ENCODE assay signal across 8 cellular contexts in the genomic region with DNA sequence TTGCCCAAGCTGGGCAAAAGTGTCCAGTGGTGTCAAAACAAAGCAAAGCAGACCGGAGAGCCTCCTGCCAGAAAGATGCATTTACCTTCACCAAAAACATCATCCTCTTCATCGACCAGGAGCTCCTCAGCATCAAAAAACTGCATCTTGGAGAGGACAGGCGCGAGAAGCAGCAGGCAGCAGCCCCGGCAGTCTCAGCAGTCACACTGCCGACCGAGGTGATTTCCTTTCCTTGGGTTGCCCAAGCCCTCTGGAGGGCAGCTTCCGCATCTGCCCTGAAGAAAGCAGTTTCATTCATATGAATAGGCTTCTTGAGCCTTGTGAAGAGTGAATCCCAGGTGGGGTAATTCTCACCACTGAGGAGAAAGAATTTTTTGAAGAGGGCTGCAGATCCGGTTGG. TPM values are rescaled to one million over a fixed set of nuclear protein-coding genes. Genes with fewer than 3 reads are reported as not detected.
DNase-seq lines count a peak whose midpoint lies in the region; ATAC-seq and TF ChIP-seq lines count a peak whose summit lies in the region.

A gene with protein sequence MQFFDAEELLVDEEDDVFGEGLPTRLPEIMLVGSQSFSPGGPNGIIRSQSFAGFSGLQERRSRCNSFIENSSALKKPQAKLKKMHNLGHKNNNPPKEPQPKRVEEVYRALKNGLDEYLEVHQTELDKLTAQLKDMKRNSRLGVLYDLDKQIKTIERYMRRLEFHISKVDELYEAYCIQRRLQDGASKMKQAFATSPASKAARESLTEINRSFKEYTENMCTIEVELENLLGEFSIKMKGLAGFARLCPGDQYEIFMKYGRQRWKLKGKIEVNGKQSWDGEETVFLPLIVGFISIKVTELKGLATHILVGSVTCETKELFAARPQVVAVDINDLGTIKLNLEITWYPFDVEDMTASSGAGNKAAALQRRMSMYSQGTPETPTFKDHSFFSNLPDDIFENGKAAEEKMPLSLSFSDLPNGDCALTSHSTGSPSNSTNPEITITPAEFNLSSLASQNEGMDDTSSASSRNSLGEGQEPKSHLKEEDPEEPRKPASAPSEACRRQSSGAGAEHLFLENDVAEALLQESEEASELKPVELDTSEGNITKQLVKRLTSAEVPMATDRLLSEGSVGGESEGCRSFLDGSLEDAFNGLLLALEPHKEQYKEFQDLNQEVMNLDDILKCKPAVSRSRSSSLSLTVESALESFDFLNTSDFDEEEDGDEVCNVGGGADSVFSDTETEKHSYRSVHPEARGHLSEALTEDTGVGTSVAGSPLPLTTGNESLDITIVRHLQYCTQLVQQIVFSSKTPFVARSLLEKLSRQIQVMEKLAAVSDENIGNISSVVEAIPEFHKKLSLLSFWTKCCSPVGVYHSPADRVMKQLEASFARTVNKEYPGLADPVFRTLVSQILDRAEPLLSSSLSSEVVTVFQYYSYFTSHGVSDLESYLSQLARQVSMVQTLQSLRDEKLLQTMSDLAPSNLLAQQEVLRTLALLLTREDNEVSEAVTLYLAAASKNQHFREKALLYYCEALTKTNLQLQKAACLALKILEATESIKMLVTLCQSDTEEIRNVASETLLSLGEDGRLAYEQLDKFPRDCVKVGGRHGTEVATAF (minus strand): TSS at position 208 of the 400 bp plus-strand sequence. CDS start 62 bp downstream, at position 146.

- H3K4me3 ChIP-seq in DND-41 (ENCODE audit: low read depth in 1 of 2, low read length in 2 of 2) (peak within 1 kb of the TSS in 1 of 2 experiments; percentile 25; a peak in 2 of 4 replicates), tibial nerve (peak within 1 kb of the TSS in 1 of 4 donors; percentile 44)

- H3K27me3 ChIP-seq in DND-41 (ENCODE audit: insufficient read depth, low read length, poor library complexity) (no peaks in the 10 kb centered on the region), tibial nerve (no peaks in the 10 kb centered on the region)

- peak within 1 kb of the TSS; percentile 92 for H3K27ac Mint-ChIP-seq in activated naive CD4-positive, alpha-beta T cell treated with anti-CD3 and anti-CD28 coated beads, Interleukin-2, amount 50 U/mL, for 24 hours

- H3K4me2 ChIP-seq in DND-41 (ENCODE audit: insufficient read depth, low read length) = peak within 1 kb of the TSS; percentile 49

- H3K79me2 ChIP-seq in DND-41 (ENCODE audit: insufficient read depth, low read length) = peaks cover 34% of the 10 kb centered on the region

- WGBS in tibial nerve, 2 donors = 38 to 54% methylated on average over 9 of the region's 9 CpGs

- H3K9ac ChIP-seq in DND-41 (ENCODE audit: low read depth, low read length) = peak within 1 kb of the TSS; percentile 36

- ATAC-seq in DND-41 (ENCODE audit: insufficient read depth, low read depth) (peak; percentile 83), HG02852 (IDR thresholded peaks at IDR 0.05; ENCODE audit: unreplicated experiment) (no peak)

- DNase-seq in DND-41 = peak; percentile 79
- DNase-seq in HEK293T (ENCODE audit: extremely low spot score) = peak; percentile 12
- peak; percentile 76 for DNase-seq in RPMI8226
- DNase-seq in mesenteric fat pad (ENCODE audit: low spot score) = no peak
- no peak for DNase-seq in tibial nerve (ENCODE audit: low spot score in 2 of 2)
- DNase-seq in NCI-H524 (lab: John Stamatoyannopoulos, UW) = no peak

- peaks cover 93% of the 10 kb centered on the region for H3K4me1 Mint-ChIP-seq in activated naive CD4-positive, alpha-beta T cell treated with anti-CD3 and anti-CD28 coated beads, Interleukin-2, amount 50 U/mL, for 24 hours

- no peaks in the 10 kb centered on the region for H3K9me3 ChIP-seq in DND-41 (ENCODE audit: insufficient read depth, low read length, severe bottlenecking)
- no peaks in the 10 kb centered on the region for H3K9me3 ChIP-seq in tibial nerve

- no peaks in the 10 kb centered on the region for H3K27me3 Mint-ChIP-seq in activated naive CD4-positive, alpha-beta T cell treated with anti-CD3 and anti-CD28 coated beads, Interleukin-2, amount 50 U/mL, for 24 hours

- POLR2A ChIA-PET in HEK293T (lab: Yijun Ruan, JAX) = no interaction called here

- peak within 1 kb of the TSS; percentile 95 for H3K4me3 Mint-ChIP-seq in activated naive CD4-positive, alpha-beta T cell treated with anti-CD3 and anti-CD28 coated beads, Interleukin-2, amount 50 U/mL, for 24 hours

- CTCF ChIA-PET in HEK293T (lab: Yijun Ruan, JAX) = no interaction called here

- H3K4me1 ChIP-seq in DND-41 (ENCODE audit: insufficient read depth, low read length) (peaks cover 63% of the 10 kb centered on the region), tibial nerve (peaks cover 0 to 18% (median 5%) of the 10 kb centered on the region in 4 donors)

- H3K9me3 Mint-ChIP-seq in activated naive CD4-positive, alpha-beta T cell treated with anti-CD3 and anti-CD28 coated beads, Interleukin-2, amount 50 U/mL, for 24 hours = no peaks in the 10 kb centered on the region

- no peaks in the 10 kb centered on the region for H4K20me1 ChIP-seq in DND-41 (ENCODE audit: insufficient read depth, low read length)

- H3K36me3 ChIP-seq in DND-41 (ENCODE audit: insufficient read depth, low read length) (no peaks in the 10 kb centered on the region), tibial nerve (no peaks in the 10 kb centered on the region)

- TF ChIP-seq EP300 in tibial nerve (IDR thresholded peaks at IDR 0.05) = no peak

- no peak for TF ChIP-seq POLR2A in tibial nerve (IDR thresholded peaks at IDR 0.05)

- H3K36me3 Mint-ChIP-seq in activated naive CD4-positive, alpha-beta T cell treated with anti-CD3 and anti-CD28 coated beads, Interleukin-2, amount 50 U/mL, for 24 hours = no peaks in the 10 kb centered on the region

- H3K27ac ChIP-seq in DND-41 (ENCODE audit: low read length) (peak within 1 kb of the TSS; percentile 34), tibial nerve (peak within 1 kb of the TSS in 1 of 4 donors; percentile 62)

- peak within 1 kb of the TSS; percentile 23 for H2AFZ ChIP-seq in DND-41 (ENCODE audit: low read depth, low read length)

- TF ChIP-seq CTCF in DND-41 (IDR thresholded peaks at IDR 0.05; ENCODE audit: borderline replicate concordance, extremely low read depth, low read length, poor library complexity, severe bottlenecking) = peak; percentile 57
- TF ChIP-seq CTCF in tibial nerve (IDR thresholded peaks at IDR 0.05) = no peak

TF ChIP-seq in HEK293T, 16 proteins besides CTCF, POLR2A, EP300 and RAD21:
- no peak for TF ChIP-seq TARDBP (IDR thresholded peaks at IDR 0.05)
- TF ChIP-seq SUZ12 (IDR thresholded peaks at IDR 0.05) = no peak
- TF ChIP-seq ARNT (IDR thresholded peaks at IDR 0.05) = no peak
- no peak for TF ChIP-seq CTBP1 (IDR thresholded peaks at IDR 0.05; ENCODE audit: borderline replicate concordance)
- no peak for TF ChIP-seq FOXA1 (IDR thresholded peaks at IDR 0.05)
- TF ChIP-seq LEF1 (IDR thresholded peaks at IDR 0.05; ENCODE audit: borderline replicate concordance) = no peak
- TF ChIP-seq NFRKB (IDR thresholded peaks at IDR 0.05) = no peak
- no peak for TF ChIP-seq FOXM1 (IDR thresholded peaks at IDR 0.05; ENCODE audit: borderline replicate concordance)
- TF ChIP-seq ZNF384 (IDR thresholded peaks at IDR 0.05) = no peak
- TF ChIP-seq ELF4 (IDR thresholded peaks at IDR 0.05) = no peak
- no peak for TF ChIP-seq SP1 (IDR thresholded peaks at IDR 0.05)
- TF ChIP-seq L3MBTL2 (conservative IDR thresholded peaks at IDR 0.05) = no peak
- no peak for TF ChIP-seq HDGF (IDR thresholded peaks at IDR 0.05; ENCODE audit: borderline replicate concordance)
- no peak for TF ChIP-seq FOXK2 (IDR thresholded peaks at IDR 0.05)
- TF ChIP-seq, protein P1, sequence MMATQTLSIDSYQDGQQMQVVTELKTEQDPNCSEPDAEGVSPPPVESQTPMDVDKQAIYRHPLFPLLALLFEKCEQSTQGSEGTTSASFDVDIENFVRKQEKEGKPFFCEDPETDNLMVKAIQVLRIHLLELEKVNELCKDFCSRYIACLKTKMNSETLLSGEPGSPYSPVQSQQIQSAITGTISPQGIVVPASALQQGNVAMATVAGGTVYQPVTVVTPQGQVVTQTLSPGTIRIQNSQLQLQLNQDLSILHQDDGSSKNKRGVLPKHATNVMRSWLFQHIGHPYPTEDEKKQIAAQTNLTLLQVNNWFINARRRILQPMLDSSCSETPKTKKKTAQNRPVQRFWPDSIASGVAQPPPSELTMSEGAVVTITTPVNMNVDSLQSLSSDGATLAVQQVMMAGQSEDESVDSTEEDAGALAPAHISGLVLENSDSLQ (IDR thresholded peaks at IDR 0.05) = no peak
- TF ChIP-seq BHLHE40 (IDR thresholded peaks at IDR 0.05; ENCODE audit: borderline replicate concordance) = no peak

RNA-seq across cellular contexts. Expression of the gene that starts here (rescaled TPM):
- total RNA-seq in mesenteric fat pad (28.2 TPM), tibial nerve (10 to 100 TPM in 3 of 4 donors, 1 to 10 TPM in 1; 8.8 to 27.0 (median 19.0) TPM)

Comparison
In these comparisons a context has a peak if more than half of its experiments do, and no peak if none do; other contexts are left out.
1. DNase-seq: peak in DND-41 (single experiment), HEK293T (single experiment) and RPMI8226 (single experiment); none in mesenteric fat pad (single experiment), tibial nerve (0 of 2) and NCI-H524 (0 of 2).